In genomic region chr10:6034371-6034770, GRCh38 we compare ENCODE assay signal across 1 cellular context.
TF ChIP-seq lines count a peak whose summit lies in the region.

No MANE protein-coding gene starts in this region.

TF ChIP-seq in GM23338, 12 proteins besides CTCF, POLR2A, EP300 and RAD21 (continued from another document):
- TF ChIP-seq NANOG (IDR thresholded peaks at IDR 0.05; ENCODE audit: borderline replicate concordance) (no peak), REST (IDR thresholded peaks at IDR 0.05; ENCODE audit: unreplicated experiment) (no peak), ZNF462 (CRISPR knock-in tag; IDR thresholded peaks at IDR 0.05) (no peak), ZNF114 (CRISPR knock-in tag; IDR thresholded peaks at IDR 0.05) (no peak), ZNF331 (CRISPR knock-in tag; IDR thresholded peaks at IDR 0.05; ENCODE audit: low read depth) (no peak), ETS1 (IDR thresholded peaks at IDR 0.05) (no peak), STAT1 (IDR thresholded peaks at IDR 0.05; ENCODE audit: unreplicated experiment) (no peak), JUNB (IDR thresholded peaks at IDR 0.05; ENCODE audit: unreplicated experiment) (no peak)
TF ChIP-seq in GM23338: peak in this region for 0.
